Comparison of ENCODE assay signal across 10 cellular contexts in genomic region chr10:63227207-63227895, GRCh38.
DNase-seq lines count a peak whose midpoint lies in the region; ATAC-seq and FAIRE-seq lines count a peak whose summit lies in the region.
"Had no signal": no experiment of that assay in that cellular context is flagged by ENCODE, and none has a peak within 500 bp of the region (broad histone marks: within the 10 kb centered on the region; RNA-seq: fewer than 3 reads in every experiment).

No MANE protein-coding gene starts in this region.

- peaks cover 12% of the 10 kb centered on the region for H3K36me3 Mint-ChIP-seq in T-helper 1 cell treated with Interleukin-12 subunit alpha and Interleukin-12 subunit beta and Interleukin-4 antibody, amounts not matched to agents 30 μg/mL and 1 μg/mL, for 36 hours (ENCODE audit: low read depth)
- H3K36me3 Mint-ChIP-seq in naive B cell = peaks cover 0 to 3% of the 10 kb centered on the region in 2 donors

- no peaks in the 10 kb centered on the region for H3K27me3 Mint-ChIP-seq in T-helper 1 cell treated with Interleukin-12 subunit alpha and Interleukin-12 subunit beta and Interleukin-4 antibody, amounts not matched to agents 30 μg/mL and 1 μg/mL, for 36 hours (ENCODE audit: low read depth)
- H3K27me3 Mint-ChIP-seq in naive B cell = no peaks in the 10 kb centered on the region

- H3K9me3 Mint-ChIP-seq in T-helper 1 cell treated with Interleukin-12 subunit alpha and Interleukin-12 subunit beta and Interleukin-4 antibody, amounts not matched to agents 30 μg/mL and 1 μg/mL, for 36 hours = no peaks in the 10 kb centered on the region
- H3K9me3 Mint-ChIP-seq in naive B cell = no peaks in the 10 kb centered on the region

- H3K4me1 Mint-ChIP-seq in T-helper 1 cell treated with Interleukin-12 subunit alpha and Interleukin-12 subunit beta and Interleukin-4 antibody, amounts not matched to agents 30 μg/mL and 1 μg/mL, for 36 hours (ENCODE audit: low read depth) = peaks cover 41% of the 10 kb centered on the region
- H3K4me1 Mint-ChIP-seq in naive B cell = peaks cover 35 to 75% (median 38%) of the 10 kb centered on the region in 3 donors

- H3K4me3 Mint-ChIP-seq in T-helper 1 cell treated with Interleukin-12 subunit alpha and Interleukin-12 subunit beta and Interleukin-4 antibody, amounts not matched to agents 30 μg/mL and 1 μg/mL, for 36 hours = peak overlapping the region; percentile 58
- H3K4me3 Mint-ChIP-seq in naive B cell = peak overlapping the region in 2 of 8 donors; percentile 35 to 63

- ATAC-seq in naive B cell (ENCODE audit: low read depth in 2 of 2) (no peak), GM18520 (IDR thresholded peaks at IDR 0.05; ENCODE audit: unreplicated experiment) (no peak), HG03025 (IDR thresholded peaks at IDR 0.05; ENCODE audit: low FRiP score, unreplicated experiment) (no peak)

- DNase-seq in GM18507 (ENCODE audit: extremely low spot score, insufficient read length, low read depth) = no peak
- peak; percentile 58 for DNase-seq in HCEC 1CT
- no peak for DNase-seq in naive B cell
- DNase-seq in KG1 (lab: John Stamatoyannopoulos, UW) = no peak
- no peak for DNase-seq in islet precursor cell
- DNase-seq: midbrain, tibial artery had no signal

- FAIRE-seq in GM18507 (lab: Jason Lieb, UNC) = peak; percentile 77

- peak overlapping the region; percentile 58 for H3K27ac Mint-ChIP-seq in T-helper 1 cell treated with Interleukin-12 subunit alpha and Interleukin-12 subunit beta and Interleukin-4 antibody, amounts not matched to agents 30 μg/mL and 1 μg/mL, for 36 hours
- peak overlapping the region in 4 of 6 donors; percentile 7 to 89 (median 82) for H3K27ac Mint-ChIP-seq in naive B cell
